17 cellular contexts compared by ENCODE assay signal in the genomic region with DNA sequence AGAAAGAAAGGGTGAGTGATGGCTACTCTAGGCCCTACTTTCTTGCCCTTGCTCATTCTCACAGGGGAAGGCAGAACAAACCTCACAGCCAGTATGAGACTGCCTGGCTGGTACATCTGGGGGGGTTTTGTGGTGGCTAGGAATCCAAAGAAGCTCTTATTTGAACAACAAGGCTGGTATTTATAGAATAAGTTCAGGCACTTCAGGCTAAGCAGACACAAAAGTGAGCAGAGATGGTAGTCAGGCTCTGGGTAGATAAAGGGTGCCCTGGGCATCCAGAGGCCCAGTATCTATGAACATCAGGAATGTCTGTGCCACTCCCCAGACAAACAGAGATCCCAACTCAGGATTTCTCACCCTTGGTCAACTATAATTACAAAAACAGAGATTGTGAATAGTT. TPM values are rescaled to one million over a fixed set of nuclear protein-coding genes. Genes with fewer than 3 reads are reported as not detected.
DNase-seq lines count a peak whose midpoint lies in the region; ATAC-seq, FAIRE-seq and TF ChIP-seq lines count a peak whose summit lies in the region.
"Had no signal": no experiment of that assay in that cellular context is flagged by ENCODE, and none has a peak within 500 bp of the region (broad histone marks: within the 10 kb centered on the region; RNA-seq: fewer than 3 reads in every experiment).

No MANE protein-coding gene starts in this region.

- H3K9me3 ChIP-seq in astrocyte (ENCODE audit: insufficient read depth, low read depth, low read length) (no peaks in the 10 kb centered on the region), thoracic aorta (no peaks in the 10 kb centered on the region)
- H3K9me3 ChIP-seq: thyroid gland had no signal

- DNase-seq in DMS53 (lab: John Stamatoyannopoulos, UW), result peak; percentile 34
- DNase-seq in DMS53 treated with DMSO at 0.1 percent for 48 hours (lab: John Stamatoyannopoulos, UW; ENCODE audit: unreplicated experiment), result no peak
- DNase-seq in astrocyte (ENCODE audit: low read depth), result no peak
- DNase-seq in islet precursor cell, result peak; percentile 62
- no peak for DNase-seq in thoracic aorta (ENCODE audit: low spot score)
- no peak for DNase-seq in NCI-H748 treated with DMSO at 0.1 percent for 48 hours (lab: John Stamatoyannopoulos, UW)
- no peak for DNase-seq in NCI-H1436 treated with DMSO at 0.1 percent for 48 hours (lab: John Stamatoyannopoulos, UW)
- no peak for DNase-seq in occipital lobe (lab: John Stamatoyannopoulos, UW)
- DNase-seq: activated CD8-positive, alpha-beta memory T cell treated with anti-CD3 and anti-CD28 coated beads, Interleukin-2, amount 50 U/mL, for 4 hours; activated naive CD8-positive, alpha-beta T cell treated with anti-CD3 and anti-CD28 coated beads, Interleukin-2, amount 10 ng/mL, durations not matched to agents 7 days and 5 days; effector CD4-positive, alpha-beta T cell; left colon; NCI-H526 treated with DMSO at 0.1 percent for 48 hours; nephron progenitor cell; thyroid gland had no signal

- no peak for FAIRE-seq in astrocyte (lab: Jason Lieb, UNC)
- FAIRE-seq: HepG2 had no signal

- H3K9me3 Mint-ChIP-seq in astrocyte (ENCODE audit: unreplicated experiment), result no peaks in the 10 kb centered on the region
- H3K9me3 Mint-ChIP-seq: activated naive CD8-positive, alpha-beta T cell treated with anti-CD3 and anti-CD28 coated beads, Interleukin-2, amount 10 ng/mL, durations not matched to agents 7 days and 5 days; nephron progenitor cell had no signal

- H3K36me3 ChIP-seq in astrocyte (ENCODE audit: insufficient read depth, low read length) (no peaks in the 10 kb centered on the region), thoracic aorta (no peaks in the 10 kb centered on the region)
- H3K36me3 ChIP-seq: thyroid gland had no signal

- H3K4me1 ChIP-seq in astrocyte (ENCODE audit: insufficient read depth, low read length) (peaks cover 42% of the 10 kb centered on the region), thoracic aorta (ENCODE audit: control insufficient read depth in 1 of 2, low read depth in 2 of 2) (peaks cover 24 to 55% of the 10 kb centered on the region in 2 donors)

- H3K4me1 Mint-ChIP-seq in astrocyte (ENCODE audit: low read depth, unreplicated experiment), result peaks cover 50% of the 10 kb centered on the region
- H3K4me1 Mint-ChIP-seq: activated naive CD8-positive, alpha-beta T cell treated with anti-CD3 and anti-CD28 coated beads, Interleukin-2, amount 10 ng/mL, durations not matched to agents 7 days and 5 days had no signal

- no peak overlapping the region for H3K4me2 ChIP-seq in astrocyte (ENCODE audit: low read length)

- H3K9ac ChIP-seq in astrocyte (ENCODE audit: low read length), result peak overlapping the region; percentile 1

- no peaks in the 10 kb centered on the region for H3K27me3 Mint-ChIP-seq in astrocyte (ENCODE audit: low read depth, unreplicated experiment)
- H3K27me3 Mint-ChIP-seq: activated naive CD8-positive, alpha-beta T cell treated with anti-CD3 and anti-CD28 coated beads, Interleukin-2, amount 10 ng/mL, durations not matched to agents 7 days and 5 days had no signal

- peak overlapping the region; percentile 29 for H3K4me3 Mint-ChIP-seq in astrocyte (ENCODE audit: unreplicated experiment)
- H3K4me3 Mint-ChIP-seq: activated naive CD8-positive, alpha-beta T cell treated with anti-CD3 and anti-CD28 coated beads, Interleukin-2, amount 10 ng/mL, durations not matched to agents 7 days and 5 days; nephron progenitor cell had no signal

- no peaks in the 10 kb centered on the region for H3K36me3 Mint-ChIP-seq in astrocyte (ENCODE audit: low read depth, unreplicated experiment)
- H3K36me3 Mint-ChIP-seq: activated naive CD8-positive, alpha-beta T cell treated with anti-CD3 and anti-CD28 coated beads, Interleukin-2, amount 10 ng/mL, durations not matched to agents 7 days and 5 days had no signal

- H3K27ac Mint-ChIP-seq in astrocyte (ENCODE audit: unreplicated experiment), result peak overlapping the region; percentile 96
- H3K27ac Mint-ChIP-seq: activated naive CD8-positive, alpha-beta T cell treated with anti-CD3 and anti-CD28 coated beads, Interleukin-2, amount 10 ng/mL, durations not matched to agents 7 days and 5 days; nephron progenitor cell had no signal

- no peaks in the 10 kb centered on the region for H3K79me2 ChIP-seq in astrocyte (ENCODE audit: insufficient read depth, low read length)

- H3K4me3 ChIP-seq in astrocyte (ENCODE audit: insufficient read depth, low read depth, low read length) (no peak overlapping the region), thoracic aorta (no peak overlapping the region)
- H3K4me3 ChIP-seq: thyroid gland had no signal

- peak overlapping the region; percentile 43 for H3K27ac ChIP-seq in astrocyte (ENCODE audit: low read depth, low read length)
- peak overlapping the region; percentile 3 to 57 for H3K27ac ChIP-seq in thoracic aorta
- H3K27ac ChIP-seq: 22Rv1, thyroid gland had no signal

- H4K20me1 ChIP-seq in astrocyte (ENCODE audit: insufficient read depth, low read length), result no peaks in the 10 kb centered on the region

- TF ChIP-seq CTCF in astrocyte (IDR thresholded peaks at IDR 0.05; ENCODE audit: insufficient read depth, low read depth, low read length) (no peak), thoracic aorta (IDR thresholded peaks at IDR 0.05) (no peak)

- H2AFZ ChIP-seq in astrocyte (ENCODE audit: low read depth, low read length), result peak overlapping the region; percentile 1

- no peaks in the 10 kb centered on the region for H3K27me3 ChIP-seq in astrocyte (ENCODE audit: insufficient read depth, low read length)
- no peaks in the 10 kb centered on the region for H3K27me3 ChIP-seq in thoracic aorta (replicated peaks; ENCODE audit: insufficient read depth)
- H3K27me3 ChIP-seq: thyroid gland had no signal

- ATAC-seq in thoracic aorta (ENCODE audit: insufficient number of reproducible peaks, low FRiP score, low read depth), result no peak
- ATAC-seq: HepG2, left colon had no signal

RNA-seq across cellular contexts. Expression of a gene that starts 57.2 kb away (rescaled TPM):
- total RNA-seq in astrocyte (509 and 541 TPM in 2 replicates), thoracic aorta (100 to 1,000 TPM; 253 to 331 TPM), occipital lobe (588 TPM)

Comparison
In these comparisons a context has a peak if more than half of its experiments do, and no peak if none do; other contexts are left out.
1. DNase-seq: peak in DMS53 (single experiment) and islet precursor cell (single experiment); none in DMS53 treated with DMSO at 0.1 percent for 48 hours (single experiment), astrocyte (single experiment), thoracic aorta (single experiment), NCI-H748 treated with DMSO at 0.1 percent for 48 hours (single experiment), NCI-H1436 treated with DMSO at 0.1 percent for 48 hours (single experiment) and occipital lobe (single experiment).